19 cellular contexts compared by ENCODE assay signal in the genomic region with DNA sequence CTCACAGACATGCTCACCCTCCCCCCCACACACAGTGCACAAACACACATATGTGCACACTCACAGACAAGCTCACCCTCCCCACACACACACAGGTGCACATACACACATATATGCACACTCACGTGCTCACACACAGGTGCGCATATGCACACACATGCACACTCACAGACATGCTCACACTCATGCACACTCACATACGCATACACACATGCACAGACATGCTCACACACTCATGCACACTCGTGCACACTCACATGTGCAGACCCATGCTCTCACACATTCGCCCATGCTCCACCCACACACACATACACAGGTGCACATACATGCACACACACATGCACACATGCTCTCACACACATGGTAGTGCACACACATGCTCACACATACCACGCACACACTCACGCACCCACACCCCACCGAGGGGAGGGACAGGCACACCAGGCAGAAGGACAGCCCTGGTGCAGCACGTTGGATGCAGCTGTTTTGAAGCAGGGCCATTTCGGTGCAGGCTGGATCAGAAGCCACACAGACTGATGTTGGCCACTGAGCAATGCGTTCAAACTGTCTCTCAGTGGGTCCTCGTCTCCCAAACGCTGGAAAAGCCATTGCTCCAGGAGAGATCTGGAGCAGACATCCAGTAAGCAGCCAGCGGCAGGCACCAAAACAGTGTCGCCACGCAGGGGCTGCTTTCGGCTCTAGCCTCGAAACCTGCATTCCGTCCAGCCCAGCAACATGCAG.
"Had no signal": no experiment of that assay in that cellular context is flagged by ENCODE, and none has a peak within 500 bp of the region (broad histone marks: within the 10 kb centered on the region; RNA-seq: fewer than 3 reads in every experiment).

No MANE protein-coding gene starts in this region.

- H3K27ac ChIP-seq: body of pancreas, left lung, neutrophil, uterus had no signal

- H3K9me3 ChIP-seq: body of pancreas, left lung, mucosa of descending colon, neutrophil, uterus had no signal

- H3K27me3 Mint-ChIP-seq: activated CD8-positive, alpha-beta memory T cell treated with anti-CD3 and anti-CD28 coated beads, Interleukin-2, amount 10 ng/mL, durations not matched to agents 7 days and 5 days had no signal

- H3K36me3 ChIP-seq: left lung, neutrophil, uterus had no signal

- FAIRE-seq: endometrium, frontal cortex, TTC549 had no signal

- H3K27me3 ChIP-seq: body of pancreas, neutrophil, uterus had no signal

- H3K27ac Mint-ChIP-seq: activated CD4-positive, alpha-beta memory T cell treated with anti-CD3 and anti-CD28 coated beads for 36 hours; activated CD4-positive, alpha-beta T cell treated with anti-CD3 and anti-CD28 coated beads for 36 hours; activated CD8-positive, alpha-beta memory T cell treated with anti-CD3 and anti-CD28 coated beads, Interleukin-2, amount 10 ng/mL, durations not matched to agents 7 days and 5 days; naive thymus-derived CD4-positive, alpha-beta T cell; stimulated activated naive B cell treated with anti-CD40 and anti-IgM and Interleukin-4, amounts not matched to agents 10 μg/mL and 1 μg/mL and 100 μg/mL, for 72 hours; T-helper 2 cell treated with Interferon-gamma antibody and Interleukin-4, amounts not matched to agents 5 μg/mL and 100 μg/mL, for 36 hours had no signal

- H3K4me1 Mint-ChIP-seq: activated CD4-positive, alpha-beta T cell treated with anti-CD3 and anti-CD28 coated beads for 36 hours; central memory CD8-positive, alpha-beta T cell had no signal

- H3K4me3 ChIP-seq: body of pancreas, coronary artery, left lung, mucosa of descending colon, uterus had no signal

- H3K36me3 Mint-ChIP-seq: activated CD4-positive, alpha-beta memory T cell treated with anti-CD3 and anti-CD28 coated beads for 36 hours; activated CD8-positive, alpha-beta memory T cell treated with anti-CD3 and anti-CD28 coated beads, Interleukin-2, amount 10 ng/mL, durations not matched to agents 7 days and 5 days; naive thymus-derived CD4-positive, alpha-beta T cell; stimulated activated naive B cell treated with anti-CD40 and anti-IgM and Interleukin-4, amounts not matched to agents 10 μg/mL and 1 μg/mL and 100 μg/mL, for 72 hours had no signal

- H3K4me3 Mint-ChIP-seq: activated CD4-positive, alpha-beta memory T cell treated with anti-CD3 and anti-CD28 coated beads for 36 hours; activated CD4-positive, alpha-beta T cell treated with anti-CD3 and anti-CD28 coated beads for 36 hours; activated CD8-positive, alpha-beta memory T cell treated with anti-CD3 and anti-CD28 coated beads, Interleukin-2, amount 10 ng/mL, durations not matched to agents 7 days and 5 days; central memory CD8-positive, alpha-beta T cell; naive thymus-derived CD4-positive, alpha-beta T cell; stimulated activated naive B cell treated with anti-CD40 and anti-IgM and Interleukin-4, amounts not matched to agents 10 μg/mL and 1 μg/mL and 100 μg/mL, for 72 hours; T-helper 2 cell treated with Interferon-gamma antibody and Interleukin-4, amounts not matched to agents 5 μg/mL and 100 μg/mL, for 36 hours had no signal

- ATAC-seq: activated CD4-positive, alpha-beta T cell treated with anti-CD3 and anti-CD28 coated beads for 36 hours; activated CD8-positive, alpha-beta memory T cell treated with anti-CD3 and anti-CD28 coated beads, Interleukin-2, amount 10 ng/mL, durations not matched to agents 7 days and 5 days; body of pancreas; left lung; mucosa of descending colon; naive thymus-derived CD4-positive, alpha-beta T cell; stimulated activated naive B cell treated with anti-CD40 and anti-IgM and Interleukin-4, amounts not matched to agents 10 μg/mL and 1 μg/mL and 100 μg/mL, for 72 hours had no signal

- H3K4me1 ChIP-seq: body of pancreas, left lung had no signal

- H3K9me3 Mint-ChIP-seq: activated CD4-positive, alpha-beta memory T cell treated with anti-CD3 and anti-CD28 coated beads for 36 hours; central memory CD8-positive, alpha-beta T cell had no signal

- DNase-seq: activated CD4-positive, alpha-beta memory T cell treated with anti-CD3 and anti-CD28 coated beads for 36 hours; activated CD4-positive, alpha-beta T cell treated with anti-CD3 and anti-CD28 coated beads for 36 hours; activated CD8-positive, alpha-beta memory T cell treated with anti-CD3 and anti-CD28 coated beads, Interleukin-2, amount 10 ng/mL, durations not matched to agents 7 days and 5 days; activated naive CD4-positive, alpha-beta T cell; body of pancreas; erythroblast; head of caudate nucleus; naive thymus-derived CD4-positive, alpha-beta T cell; stimulated activated naive B cell treated with anti-CD40 and anti-IgM and Interleukin-4, amounts not matched to agents 10 μg/mL and 1 μg/mL and 100 μg/mL, for 72 hours; uterus had no signal
